ENCODE assay signal across 8 cellular contexts in the genomic region with DNA sequence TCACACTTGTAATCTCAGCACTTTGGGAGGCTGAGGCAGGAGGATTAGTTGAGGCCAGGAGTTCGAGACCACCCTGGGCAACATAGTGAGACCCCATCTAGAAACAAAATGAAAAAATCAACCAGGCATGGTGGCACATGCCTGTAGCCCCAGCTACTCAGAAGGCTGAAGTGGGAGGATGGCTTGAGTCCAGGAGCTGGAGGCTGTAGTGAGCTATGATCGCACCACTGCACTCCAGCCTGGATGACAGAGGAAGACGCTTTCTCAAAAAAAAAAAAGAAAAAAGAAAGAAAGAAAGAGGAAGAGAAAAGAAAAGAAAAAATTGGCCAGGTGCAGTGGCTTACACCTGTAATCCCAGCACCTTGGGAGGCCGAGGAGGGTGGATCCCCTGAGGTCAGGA. TPM values are rescaled to one million over a fixed set of nuclear protein-coding genes. Genes with fewer than 3 reads are reported as not detected.
DNase-seq lines count a peak whose midpoint lies in the region; ATAC-seq and TF ChIP-seq lines count a peak whose summit lies in the region.
"Not testable (repeated sequence)": the region's sequence is repeated elsewhere in the genome, so short reads cannot be mapped to it uniquely, and the experiment has no call there.

No MANE protein-coding gene starts in this region.

- not testable (repeated sequence) for H3K27ac ChIP-seq in CD8-positive, alpha-beta T cell (ENCODE audit: low read depth, low read length)
- peak overlapping the region in 1 of 3 donors; percentile 23 for H3K27ac ChIP-seq in thyroid gland

- H3K9me3 Mint-ChIP-seq in CD8-positive, alpha-beta T cell; HFFc6; WTC11; activated naive CD8-positive, alpha-beta T cell treated with anti-CD3 and anti-CD28 coated beads, Interleukin-2, amount 10 ng/mL, durations not matched to agents 7 days and 5 days; naive thymus-derived CD8-positive, alpha-beta T cell; neural crest cell; stimulated activated memory B cell treated with anti-CD40 and anti-IgM and Interleukin-4, amounts not matched to agents 10 μg/mL and 1 μg/mL and 100 μg/mL, for 72 hours: not testable (repeated sequence)

- not testable (repeated sequence) for H3K4me3 ChIP-seq in CD8-positive, alpha-beta T cell (ENCODE audit: low read depth, low read length); thyroid gland (replicated peaks in 1 of 3)

- not testable (repeated sequence) for H3K4me3 Mint-ChIP-seq in CD8-positive, alpha-beta T cell; HFFc6; WTC11; activated naive CD8-positive, alpha-beta T cell treated with anti-CD3 and anti-CD28 coated beads, Interleukin-2, amount 10 ng/mL, durations not matched to agents 7 days and 5 days; stimulated activated memory B cell treated with anti-CD40 and anti-IgM and Interleukin-4, amounts not matched to agents 10 μg/mL and 1 μg/mL and 100 μg/mL, for 72 hours
- H3K4me3 Mint-ChIP-seq in naive thymus-derived CD8-positive, alpha-beta T cell = peak overlapping the region in 1 of 10 donors; percentile 41
- H3K4me3 Mint-ChIP-seq in neural crest cell = peak overlapping the region; percentile 14

- not testable (repeated sequence) for TF ChIP-seq POLR2A in thyroid gland (IDR thresholded peaks at IDR 0.05)

- peak overlapping the region; percentile 53 for H3K27ac Mint-ChIP-seq in CD8-positive, alpha-beta T cell
- peak overlapping the region; percentile 2; the same call in 1 of the 2 replicates for H3K27ac Mint-ChIP-seq in HFFc6
- not testable (repeated sequence) for H3K27ac Mint-ChIP-seq in WTC11; neural crest cell (ENCODE audit: unreplicated experiment)
- H3K27ac Mint-ChIP-seq in activated naive CD8-positive, alpha-beta T cell treated with anti-CD3 and anti-CD28 coated beads, Interleukin-2, amount 10 ng/mL, durations not matched to agents 7 days and 5 days = peak overlapping the region; percentile 2
- peak overlapping the region in 7 of 10 donors; percentile 11 to 87 (median 63) for H3K27ac Mint-ChIP-seq in naive thymus-derived CD8-positive, alpha-beta T cell
- peak overlapping the region; percentile 9 for H3K27ac Mint-ChIP-seq in stimulated activated memory B cell treated with anti-CD40 and anti-IgM and Interleukin-4, amounts not matched to agents 10 μg/mL and 1 μg/mL and 100 μg/mL, for 72 hours

- peaks cover 33% of the 10 kb centered on the region for H3K4me1 Mint-ChIP-seq in CD8-positive, alpha-beta T cell (ENCODE audit: low read depth)
- H3K4me1 Mint-ChIP-seq in HFFc6 (ENCODE audit: low read depth); neural crest cell: not testable (repeated sequence)
- peaks cover 19% of the 10 kb centered on the region for H3K4me1 Mint-ChIP-seq in WTC11
- peaks cover 19% of the 10 kb centered on the region for H3K4me1 Mint-ChIP-seq in activated naive CD8-positive, alpha-beta T cell treated with anti-CD3 and anti-CD28 coated beads, Interleukin-2, amount 10 ng/mL, durations not matched to agents 7 days and 5 days
- peaks cover 19 to 61% (median 39%) of the 10 kb centered on the region in 4 donors for H3K4me1 Mint-ChIP-seq in naive thymus-derived CD8-positive, alpha-beta T cell
- H3K4me1 Mint-ChIP-seq in stimulated activated memory B cell treated with anti-CD40 and anti-IgM and Interleukin-4, amounts not matched to agents 10 μg/mL and 1 μg/mL and 100 μg/mL, for 72 hours = peaks cover 29% of the 10 kb centered on the region

- not testable (repeated sequence) for ATAC-seq in CD8-positive, alpha-beta T cell; WTC11; activated naive CD8-positive, alpha-beta T cell treated with anti-CD3 and anti-CD28 coated beads, Interleukin-2, amount 10 ng/mL, durations not matched to agents 7 days and 5 days (ENCODE audit: low read depth); naive thymus-derived CD8-positive, alpha-beta T cell; stimulated activated memory B cell treated with anti-CD40 and anti-IgM and Interleukin-4, amounts not matched to agents 10 μg/mL and 1 μg/mL and 100 μg/mL, for 72 hours

- H3K27me3 Mint-ChIP-seq in CD8-positive, alpha-beta T cell (ENCODE audit: low read depth); HFFc6 (ENCODE audit: insufficient read depth); WTC11 (ENCODE audit: low read depth); activated naive CD8-positive, alpha-beta T cell treated with anti-CD3 and anti-CD28 coated beads, Interleukin-2, amount 10 ng/mL, durations not matched to agents 7 days and 5 days; naive thymus-derived CD8-positive, alpha-beta T cell; neural crest cell (ENCODE audit: low read depth); stimulated activated memory B cell treated with anti-CD40 and anti-IgM and Interleukin-4, amounts not matched to agents 10 μg/mL and 1 μg/mL and 100 μg/mL, for 72 hours: not testable (repeated sequence)

- H3K4me1 ChIP-seq in CD8-positive, alpha-beta T cell (ENCODE audit: insufficient read depth, low read length) = not testable (repeated sequence)
- H3K4me1 ChIP-seq in thyroid gland = peaks cover 13 to 35% of the 10 kb centered on the region in 2 donors

- H3K9me3 ChIP-seq in CD8-positive, alpha-beta T cell (ENCODE audit: low read length); thyroid gland: not testable (repeated sequence)

- intact Hi-C loops in CD8-positive, alpha-beta T cell (cut with DNase I, micrococcal nuclease); thyroid gland (cut with DNase I): not testable (repeated sequence)

- not testable (repeated sequence) for TF ChIP-seq CTCF in CD8-positive, alpha-beta T cell (IDR thresholded peaks at IDR 0.05); HFFc6 (IDR thresholded peaks at IDR 0.05); WTC11 (IDR thresholded peaks at IDR 0.05); neural crest cell (conservative IDR thresholded peaks at IDR 0.05); thyroid gland (IDR thresholded peaks at IDR 0.05)

- DNase-seq in CD8-positive, alpha-beta T cell; HFFc6; WTC11 (ENCODE audit: low spot score); activated naive CD8-positive, alpha-beta T cell treated with anti-CD3 and anti-CD28 coated beads, Interleukin-2, amount 10 ng/mL, durations not matched to agents 7 days and 5 days; naive thymus-derived CD8-positive, alpha-beta T cell; neural crest cell (ENCODE audit: low read depth, low spot score): not testable (repeated sequence)
- peak; percentile 67 to 75 for DNase-seq in thyroid gland

- CTCF ChIA-PET in CD8-positive, alpha-beta T cell (lab: Charles Lee); WTC11 (lab: Charles Lee): not testable (repeated sequence)

- POLR2A ChIA-PET in CD8-positive, alpha-beta T cell (lab: Charles Lee); WTC11 (lab: Charles Lee); activated naive CD8-positive, alpha-beta T cell treated with anti-CD3 and anti-CD28 coated beads, Interleukin-2, amount 10 ng/mL, durations not matched to agents 7 days and 5 days (lab: Charles Lee); naive thymus-derived CD8-positive, alpha-beta T cell (lab: Charles Lee): not testable (repeated sequence)

- H3K27me3 ChIP-seq in CD8-positive, alpha-beta T cell (ENCODE audit: insufficient read depth, low read length); thyroid gland: not testable (repeated sequence)

- not testable (repeated sequence) for H3K36me3 ChIP-seq in CD8-positive, alpha-beta T cell (ENCODE audit: insufficient read depth, low read length); thyroid gland

- WGBS in thyroid gland, 2 donors = 72 to 74% methylated on average over 4 of the region's 4 CpGs

- peaks cover 10% of the 10 kb centered on the region for H3K36me3 Mint-ChIP-seq in CD8-positive, alpha-beta T cell
- H3K36me3 Mint-ChIP-seq in HFFc6 (ENCODE audit: low read depth); neural crest cell (ENCODE audit: low read depth): not testable (repeated sequence)
- H3K36me3 Mint-ChIP-seq in WTC11 = peaks cover 23% of the 10 kb centered on the region
- H3K36me3 Mint-ChIP-seq in activated naive CD8-positive, alpha-beta T cell treated with anti-CD3 and anti-CD28 coated beads, Interleukin-2, amount 10 ng/mL, durations not matched to agents 7 days and 5 days = peaks cover 12% of the 10 kb centered on the region
- peaks cover 0 to 18% (median 0%) of the 10 kb centered on the region in 3 donors for H3K36me3 Mint-ChIP-seq in naive thymus-derived CD8-positive, alpha-beta T cell
- H3K36me3 Mint-ChIP-seq in stimulated activated memory B cell treated with anti-CD40 and anti-IgM and Interleukin-4, amounts not matched to agents 10 μg/mL and 1 μg/mL and 100 μg/mL, for 72 hours = peaks cover 15% of the 10 kb centered on the region

RNA-seq across cellular contexts. Expression of gene FAM220A, which starts 6.0 kb away (rescaled TPM):
- 1 to 10 TPM; 7.1 to 7.7 TPM for total RNA-seq in CD8-positive, alpha-beta T cell
- 10 to 100 TPM; 13.6 to 24.8 (median 15.5) TPM for total RNA-seq in HFFc6 (2021; fragmentation: NEBNext Ultra II Directional; extraction: Animal tissue kit (Norgen Biotek cat#: 25700))
- total RNA-seq in WTC11 (2021) = 20.0 to 22.5 TPM (median 21.6 TPM) in 3 replicates
- 10 to 100 TPM; 12.0 to 19.0 TPM for total RNA-seq in activated naive CD8-positive, alpha-beta T cell treated with anti-CD3 and anti-CD28 coated beads, Interleukin-2, amount 10 ng/mL, durations not matched to agents 7 days and 5 days
- total RNA-seq in naive thymus-derived CD8-positive, alpha-beta T cell = 10 to 100 TPM; 17.8 to 27.7 TPM
- 1 to 10 TPM; 4.4 to 6.7 (median 5.8) TPM for polyA plus RNA-seq in naive thymus-derived CD8-positive, alpha-beta T cell
- 19.4 and 25.0 TPM in 2 replicates for total RNA-seq in neural crest cell
- total RNA-seq in thyroid gland = 10 to 100 TPM; 14.3 to 26.6 (median 20.8) TPM

RNA-seq across cellular contexts. Expression of gene RAC1, which starts 31.6 kb away (rescaled TPM):
- 10 to 100 TPM; 70.3 to 74.8 TPM for total RNA-seq in CD8-positive, alpha-beta T cell
- 100 to 1,000 TPM; 311 to 400 (median 359) TPM for total RNA-seq in HFFc6 (2021; fragmentation: NEBNext Ultra II Directional; extraction: Animal tissue kit (Norgen Biotek cat#: 25700))
- total RNA-seq in WTC11 (2021) = 260 to 281 TPM (median 260 TPM) in 3 replicates
- total RNA-seq in activated naive CD8-positive, alpha-beta T cell treated with anti-CD3 and anti-CD28 coated beads, Interleukin-2, amount 10 ng/mL, durations not matched to agents 7 days and 5 days = 100 to 1,000 TPM; 144 to 149 TPM
- 10 to 100 TPM; 91.2 to 96.7 TPM for total RNA-seq in naive thymus-derived CD8-positive, alpha-beta T cell
- 100 to 1,000 TPM; 197 to 248 (median 218) TPM for polyA plus RNA-seq in naive thymus-derived CD8-positive, alpha-beta T cell
- total RNA-seq in neural crest cell = 200 and 224 TPM in 2 replicates
- total RNA-seq in thyroid gland = 100 to 1,000 TPM; 141 to 284 (median 180) TPM
